Comparison of ENCODE assay signal across 19 cellular contexts in genomic region chr3:136186850-136187249, GRCh38. TPM values are rescaled to one million over a fixed set of nuclear protein-coding genes. Genes with fewer than 3 reads are reported as not detected.
DNase-seq lines count a peak whose midpoint lies in the region; TF ChIP-seq lines count a peak whose summit lies in the region.
"Had no signal": no experiment of that assay in that cellular context is flagged by ENCODE, and none has a peak within 500 bp of the region (broad histone marks: within the 10 kb centered on the region; RNA-seq: fewer than 3 reads in every experiment).

No MANE protein-coding gene starts in this region.

- DNase-seq in CD8-positive, alpha-beta memory T cell, result no peak
- DNase-seq in effector memory CD4-positive, alpha-beta T cell, result no peak
- DNase-seq in GM13977 (ENCODE audit: low spot score) (no peak), putamen (ENCODE audit: low spot score) (no peak), NCI-H446 treated with DMSO at 0.1 percent for 48 hours (lab: John Stamatoyannopoulos, UW) (no peak)
- DNase-seq: activated CD4-positive, alpha-beta T cell treated with anti-CD3 and anti-CD28 coated beads, Interleukin-2, amount 50 U/mL, for 1 hour; activated effector memory CD4-positive, alpha-beta T cell treated with Interleukin-2 at 50 U/mL for 16 hours; C1 segment of cervical spinal cord; cortex of kidney; EL; heart right ventricle; Kasumi-1; kidney glomerular epithelial cell; posterior cingulate gyrus; spleen had no signal

- no peak overlapping the region for H2AFZ ChIP-seq in OCI-LY1 (ENCODE audit: low read length)
- H2AFZ ChIP-seq: GM23248 had no signal

- peak overlapping the region; percentile 90 for H3K4me2 ChIP-seq in OCI-LY1 (ENCODE audit: low read length)

- H3K9ac ChIP-seq in OCI-LY1 (ENCODE audit: low read length), result peak overlapping the region; percentile 20; the same call in 1 of the 2 replicates
- H3K9ac ChIP-seq: GM23248 had no signal

- no peak overlapping the region for H3K4me3 ChIP-seq in CD8-positive, alpha-beta memory T cell (ENCODE audit: low read length)
- peak overlapping the region; percentile 10 for H3K4me3 ChIP-seq in OCI-LY1 (ENCODE audit: low read depth, low read length, poor library complexity, severe bottlenecking)
- H3K4me3 ChIP-seq in effector memory CD4-positive, alpha-beta T cell (ENCODE audit: insufficient read depth, low read depth, low read length, poor library complexity, severe bottlenecking), result peak overlapping the region; percentile 14
- H3K4me3 ChIP-seq: GM23248, heart right ventricle had no signal

- H3K27me3 ChIP-seq in CD8-positive, alpha-beta memory T cell (ENCODE audit: insufficient read depth, low read length, poor library complexity, severe bottlenecking), result no peaks in the 10 kb centered on the region
- no peaks in the 10 kb centered on the region for H3K27me3 ChIP-seq in OCI-LY1 (ENCODE audit: insufficient read depth, low read length)
- H3K27me3 ChIP-seq in effector memory CD4-positive, alpha-beta T cell (replicated peaks; ENCODE audit: control insufficient read depth, insufficient read depth, low read length, poor library complexity, severe bottlenecking), result no peaks in the 10 kb centered on the region
- H3K27me3 ChIP-seq: heart right ventricle, spleen had no signal

- no peak overlapping the region for H3K27ac ChIP-seq in CD8-positive, alpha-beta memory T cell (ENCODE audit: low read depth, low read length)
- H3K27ac ChIP-seq in OCI-LY1 (ENCODE audit: low read depth, low read length, poor library complexity, severe bottlenecking), result peak overlapping the region; percentile 35
- no peak overlapping the region for H3K27ac ChIP-seq in effector memory CD4-positive, alpha-beta T cell (ENCODE audit: insufficient read depth, low read length, poor library complexity, severe bottlenecking)
- H3K27ac ChIP-seq: GM23248 had no signal

- CTCF ChIA-PET in CD8-positive, alpha-beta memory T cell (lab: Charles Lee), result interaction anchor here (2.1 kb wide), 1 partner anchor 8 kb away, joined by 7 read pairs; the partner anchor contains the start of gene MSL2

- H3K4me3 Mint-ChIP-seq in CD8-positive, alpha-beta memory T cell, result peak overlapping the region; percentile 42 to 82 (median 67)
- no peak overlapping the region for H3K4me3 Mint-ChIP-seq in nephron

- H3K79me2 ChIP-seq in OCI-LY1 (ENCODE audit: insufficient read depth, low read length), result peaks cover 100% of the 10 kb centered on the region

- no peaks in the 10 kb centered on the region for H3K27me3 Mint-ChIP-seq in CD8-positive, alpha-beta memory T cell
- H3K27me3 Mint-ChIP-seq in nephron (ENCODE audit: low read depth), result no peaks in the 10 kb centered on the region
- H3K27me3 Mint-ChIP-seq: stimulated activated naive CD8-positive, alpha-beta T cell treated with anti-CD3 and anti-CD28 coated beads, Interleukin-15, Interleukin-2, amounts not matched to agents 100 ng/mL and 50 ng/mL, for 24 hours had no signal

- in situ Hi-C loops in GM13977 (cut with MboI; ENCODE audit: low pct_unique_long_range_greater_than_20kb, low sequenced_read_pairs, unreplicated experiment), result no loop called here

- H3K4me1 Mint-ChIP-seq in CD8-positive, alpha-beta memory T cell, result peaks cover 90 to 100% (median 98%) of the 10 kb centered on the region in 3 donors
- H3K4me1 Mint-ChIP-seq in nephron, result peaks cover 42% of the 10 kb centered on the region

- peak overlapping the region in 7 of 8 donors; percentile 3 to 88 (median 51) for H3K27ac Mint-ChIP-seq in CD8-positive, alpha-beta memory T cell
- H3K27ac Mint-ChIP-seq in nephron, result peak overlapping the region; percentile 18 to 54 (median 22)

- H3K36me3 ChIP-seq in CD8-positive, alpha-beta memory T cell (ENCODE audit: insufficient read depth, low read length), result no peaks in the 10 kb centered on the region
- H3K36me3 ChIP-seq in OCI-LY1 (ENCODE audit: insufficient read depth, low read length), result peaks cover 11% of the 10 kb centered on the region; the same call in 1 of the 2 replicates
- H3K36me3 ChIP-seq in effector memory CD4-positive, alpha-beta T cell (ENCODE audit: control insufficient read depth, insufficient read depth, low read length), result no peaks in the 10 kb centered on the region
- H3K36me3 ChIP-seq: heart right ventricle had no signal

- H3K9me3 Mint-ChIP-seq in CD8-positive, alpha-beta memory T cell, result no peaks in the 10 kb centered on the region
- no peaks in the 10 kb centered on the region for H3K9me3 Mint-ChIP-seq in nephron
- H3K9me3 Mint-ChIP-seq: stimulated activated naive CD8-positive, alpha-beta T cell treated with anti-CD3 and anti-CD28 coated beads, Interleukin-15, Interleukin-2, amounts not matched to agents 100 ng/mL and 50 ng/mL, for 24 hours had no signal

- H3K4me1 ChIP-seq in CD8-positive, alpha-beta memory T cell (ENCODE audit: insufficient read depth, low read length), result peaks cover 92% of the 10 kb centered on the region
- peaks cover 84% of the 10 kb centered on the region for H3K4me1 ChIP-seq in OCI-LY1 (ENCODE audit: insufficient read depth, low read length, severe bottlenecking)
- peaks cover 49% of the 10 kb centered on the region for H3K4me1 ChIP-seq in effector memory CD4-positive, alpha-beta T cell (ENCODE audit: control insufficient read depth, insufficient read depth, low read length, poor library complexity, severe bottlenecking)

- H4K20me1 ChIP-seq in OCI-LY1 (ENCODE audit: insufficient read depth, low read length), result peaks cover 2% of the 10 kb centered on the region; the same call in 1 of the 2 replicates

- TF ChIP-seq CTCF in OCI-LY1 (IDR thresholded peaks at IDR 0.05; ENCODE audit: low read length) (no peak), nephron (IDR thresholded peaks at IDR 0.05; ENCODE audit: unreplicated experiment in 3 of 3) (no peak), GM13977 (IDR thresholded peaks at IDR 0.05; ENCODE audit: extremely low read depth, insufficient read depth, missing control alignments) (no peak)

- no peaks in the 10 kb centered on the region for H3K9me3 ChIP-seq in CD8-positive, alpha-beta memory T cell (ENCODE audit: low read length)
- H3K9me3 ChIP-seq in OCI-LY1 (ENCODE audit: low read length), result no peaks in the 10 kb centered on the region
- no peaks in the 10 kb centered on the region for H3K9me3 ChIP-seq in effector memory CD4-positive, alpha-beta T cell (ENCODE audit: control insufficient read depth, low read length)
- H3K9me3 ChIP-seq: heart right ventricle, spleen had no signal

- H3K9me2 ChIP-seq in OCI-LY1 (ENCODE audit: low read depth, low read length), result no peaks in the 10 kb centered on the region

- H3F3A ChIP-seq in OCI-LY1 (ENCODE audit: insufficient read depth, low read length), result no peaks in the 10 kb centered on the region

- peaks cover 2 to 25% (median 4%) of the 10 kb centered on the region in 3 donors for H3K36me3 Mint-ChIP-seq in CD8-positive, alpha-beta memory T cell
- peaks cover 26% of the 10 kb centered on the region for H3K36me3 Mint-ChIP-seq in nephron (ENCODE audit: low read depth)

- POLR2A ChIA-PET in CD8-positive, alpha-beta memory T cell (lab: Charles Lee), result interaction anchor here (2.4 kb wide), 1 partner anchor 10 kb away, joined by 11 read pairs; the partner anchor contains the start of gene MSL2

RNA-seq across cellular contexts. Expression of gene MSL2, which starts 9.3 kb away (rescaled TPM):
- total RNA-seq in CD8-positive, alpha-beta memory T cell, result 10 to 100 TPM; 46.2 to 53.4 TPM
- 33.6 TPM for polyA plus RNA-seq in CD8-positive, alpha-beta memory T cell

Comparison
In these comparisons a context has a peak if more than half of its experiments do, and no peak if none do; other contexts are left out.
1. H3K4me3 Mint-ChIP-seq: peak in CD8-positive, alpha-beta memory T cell (7 of 7); none in nephron (0 of 3).